ENCODE assay signal across 25 cellular contexts in the genomic region with DNA sequence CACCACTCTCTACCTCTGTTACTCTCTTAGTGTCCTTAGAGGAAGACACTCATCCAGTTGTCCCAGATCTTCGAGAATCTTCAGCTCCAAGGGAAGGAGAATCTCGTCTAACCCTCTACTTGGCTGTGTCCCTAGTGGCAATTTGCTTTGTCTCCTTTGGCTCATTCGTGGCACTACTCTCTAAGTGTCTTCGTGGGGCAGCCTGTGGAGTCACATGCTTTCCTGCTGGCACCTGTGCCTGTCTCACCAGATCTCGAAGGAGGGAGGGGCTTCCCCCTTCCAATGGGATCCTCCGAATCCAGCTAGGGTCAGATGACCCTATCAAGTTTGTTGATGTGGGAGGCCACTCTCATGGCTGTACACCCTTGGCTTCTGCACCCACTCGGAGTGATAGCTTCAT. TPM values are rescaled to one million over a fixed set of nuclear protein-coding genes. Genes with fewer than 3 reads are reported as not detected.
"Had no signal": no experiment of that assay in that cellular context is flagged by ENCODE, and none has a peak within 500 bp of the region (broad histone marks: within the 10 kb centered on the region; RNA-seq: fewer than 3 reads in every experiment).

No MANE protein-coding gene starts in this region.

- H3K4me3 ChIP-seq: body of pancreas, coronary artery, heart right ventricle, lower lobe of right lung, right lobe of liver, skin epidermis, tibial nerve had no signal

- H3K9me3 Mint-ChIP-seq: activated B cell treated with CpG ODN at 0.5 μM for 24 hours; activated naive CD4-positive, alpha-beta T cell treated with anti-CD3 and anti-CD28 coated beads, Interleukin-2, amount 10 ng/mL, durations not matched to agents 7 days and 5 days; activated naive CD8-positive, alpha-beta T cell treated with anti-CD3 and anti-CD28 coated beads, Interleukin-2, amount 50 U/mL, for 24 hours; activated T-cell treated with anti-CD3 and anti-CD28 coated beads, Interleukin-2, amount 50 U/mL, for 72 hours; central memory CD8-positive, alpha-beta T cell; endodermal cell; stimulated activated naive CD8-positive, alpha-beta T cell treated with anti-CD3 and anti-CD28 coated beads, Interleukin-15, Interleukin-2, amounts not matched to agents 100 ng/mL and 50 ng/mL, for 24 hours had no signal

- H3K27me3 ChIP-seq: body of pancreas, right lobe of liver, tibial nerve had no signal

- ATAC-seq: activated CD4-positive, alpha-beta T cell treated with anti-CD3 and anti-CD28 coated beads for 36 hours; activated naive CD8-positive, alpha-beta T cell treated with anti-CD3 and anti-CD28 coated beads, Interleukin-2, amount 50 U/mL, for 24 hours; activated T-cell treated with anti-CD3 and anti-CD28 coated beads, Interleukin-2, amount 50 U/mL, for 72 hours; body of pancreas; heart right ventricle; left lobe of liver; lower lobe of right lung; right lobe of liver; T-helper 17 cell had no signal

- H3K4me3 Mint-ChIP-seq: activated B cell treated with CpG ODN at 0.5 μM for 24 hours; activated CD4-positive, alpha-beta T cell treated with anti-CD3 and anti-CD28 coated beads for 36 hours; activated naive CD4-positive, alpha-beta T cell treated with anti-CD3 and anti-CD28 coated beads, Interleukin-2, amount 10 ng/mL, durations not matched to agents 7 days and 5 days; activated naive CD8-positive, alpha-beta T cell treated with anti-CD3 and anti-CD28 coated beads, Interleukin-2, amount 50 U/mL, for 24 hours; activated T-cell treated with anti-CD3 and anti-CD28 coated beads, Interleukin-2, amount 50 U/mL, for 72 hours; central memory CD8-positive, alpha-beta T cell; endodermal cell; stimulated activated naive CD8-positive, alpha-beta T cell treated with anti-CD3 and anti-CD28 coated beads, Interleukin-15, Interleukin-2, amounts not matched to agents 100 ng/mL and 50 ng/mL, for 24 hours had no signal

- H3K36me3 Mint-ChIP-seq: activated naive CD4-positive, alpha-beta T cell treated with anti-CD3 and anti-CD28 coated beads, Interleukin-2, amount 10 ng/mL, durations not matched to agents 7 days and 5 days had no signal

- H3K27ac Mint-ChIP-seq: activated B cell treated with CpG ODN at 0.5 μM for 24 hours; activated CD4-positive, alpha-beta T cell treated with anti-CD3 and anti-CD28 coated beads for 36 hours; activated naive CD4-positive, alpha-beta T cell treated with anti-CD3 and anti-CD28 coated beads, Interleukin-2, amount 10 ng/mL, durations not matched to agents 7 days and 5 days; activated naive CD8-positive, alpha-beta T cell treated with anti-CD3 and anti-CD28 coated beads, Interleukin-2, amount 50 U/mL, for 24 hours; activated T-cell treated with anti-CD3 and anti-CD28 coated beads, Interleukin-2, amount 50 U/mL, for 72 hours; endodermal cell; stimulated activated naive CD8-positive, alpha-beta T cell treated with anti-CD3 and anti-CD28 coated beads, Interleukin-15, Interleukin-2, amounts not matched to agents 100 ng/mL and 50 ng/mL, for 24 hours; T-helper 17 cell had no signal

- H3K27ac ChIP-seq: body of pancreas, coronary artery, heart right ventricle, lower lobe of right lung, parathyroid adenoma, right lobe of liver, skin epidermis, tibial nerve had no signal

- DNase-seq: activated B cell treated with CpG ODN at 0.5 μM for 24 hours; activated CD4-positive, alpha-beta T cell treated with anti-CD3 and anti-CD28 coated beads for 36 hours; activated CD4-positive, alpha-beta T cell treated with anti-CD3 and anti-CD28 coated beads, Interleukin-2, amount 50 U/mL, for 4 hours; activated effector memory CD4-positive, alpha-beta T cell treated with anti-CD3 and anti-CD28 coated beads, Interleukin-2, amount 50 U/mL, for 16 hours; activated naive CD4-positive, alpha-beta T cell treated with anti-CD3 and anti-CD28 coated beads, Interleukin-2, amount 10 ng/mL, durations not matched to agents 7 days and 5 days; activated naive CD8-positive, alpha-beta T cell treated with anti-CD3 and anti-CD28 coated beads, Interleukin-2, amount 50 U/mL, for 24 hours; activated T-cell treated with anti-CD3 and anti-CD28 coated beads, Interleukin-2, amount 50 U/mL, for 72 hours; body of pancreas; endodermal cell; heart right ventricle; kidney; lower lobe of right lung; naive B cell; stimulated activated CD4-positive, alpha-beta T cell treated with anti-CD3 and anti-CD28 coated beads, Interleukin-1b, Interleukin-23, amount 100 ng/mL, for 48 hours; SW 1271; T-helper 17 cell had no signal

RNA-seq across cellular contexts. Expression of a gene that starts 1.8 kb away (rescaled TPM):
- total RNA-seq: activated CD4-positive, alpha-beta T cell treated with anti-CD3 and anti-CD28 coated beads for 36 hours; activated CD8-positive, alpha-beta memory T cell treated with anti-CD3 and anti-CD28 coated beads for 36 hours; activated T-cell treated with anti-CD3 and anti-CD28 coated beads, Interleukin-2, amount 50 U/mL, for 72 hours; T-helper 17 cell had no signal

RNA-seq across cellular contexts. Expression of a gene that starts 2.3 kb away (rescaled TPM):
- total RNA-seq: activated CD4-positive, alpha-beta T cell treated with anti-CD3 and anti-CD28 coated beads for 36 hours; activated CD8-positive, alpha-beta memory T cell treated with anti-CD3 and anti-CD28 coated beads for 36 hours; activated T-cell treated with anti-CD3 and anti-CD28 coated beads, Interleukin-2, amount 50 U/mL, for 72 hours; T-helper 17 cell had no signal

RNA-seq across cellular contexts. Expression of a gene that starts 11.4 kb away (rescaled TPM):
- total RNA-seq: activated T-cell treated with anti-CD3 and anti-CD28 coated beads, Interleukin-2, amount 50 U/mL, for 72 hours; T-helper 17 cell had no signal

RNA-seq across cellular contexts. Expression of a gene that starts 56.8 kb away (rescaled TPM):
- total RNA-seq: T-helper 17 cell had no signal
